1 cellular context compared by ENCODE assay signal in genomic region chr4:143355540-143356217, GRCh38.
A peak's percentile ranks its signal among the peaks of the same experiment; 100 is the strongest.
TF ChIP-seq lines count a peak whose summit lies in the region.

No MANE protein-coding gene starts in this region.

TF ChIP-seq in IMR-90, 13 proteins besides CTCF, POLR2A, EP300 and RAD21:
- TF ChIP-seq MXI1 (IDR thresholded peaks at IDR 0.05; ENCODE audit: borderline replicate concordance, low read depth, low read length) (no peak), FOS (IDR thresholded peaks at IDR 0.05; ENCODE audit: low read depth, low read length) (peak; percentile 43; the same call in 1 of the 2 replicates), CEBPB (IDR thresholded peaks at IDR 0.05; ENCODE audit: low read depth, low read length) (no peak), RFX5 (IDR thresholded peaks at IDR 0.05; ENCODE audit: low read depth, low read length) (no peak)
TF ChIP-seq in IMR-90: peak in this region for 1.
